In the genomic region with DNA sequence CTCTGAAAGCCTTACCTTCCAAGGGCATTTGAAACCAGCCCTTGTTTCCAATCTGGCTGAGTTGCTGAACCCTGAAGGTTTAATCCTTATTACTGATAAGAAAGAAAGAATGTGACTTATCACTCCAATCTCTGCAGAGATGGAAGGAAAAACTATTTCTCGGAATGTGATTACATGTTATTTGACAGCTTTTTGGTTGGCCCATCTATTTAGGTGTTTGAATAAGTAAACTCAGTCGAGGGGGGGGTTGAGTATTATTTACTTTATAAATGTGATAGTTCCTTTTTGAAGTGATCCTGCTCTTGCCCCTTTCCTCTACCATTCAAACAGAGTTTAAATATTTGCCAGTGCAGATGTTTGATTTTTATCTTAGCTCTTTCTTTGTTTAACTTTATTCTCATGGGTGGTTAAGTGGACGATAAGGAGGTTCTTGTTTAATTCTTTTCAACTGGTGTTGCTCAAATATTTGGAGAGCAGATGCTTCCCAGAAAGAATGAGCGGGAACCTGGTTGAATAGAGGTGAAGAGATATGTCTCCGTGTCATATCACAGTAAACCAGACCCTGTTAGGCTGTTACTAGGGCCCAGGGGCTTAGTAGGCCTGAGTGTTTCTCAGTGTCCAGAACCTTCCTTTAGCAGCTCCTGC, we compare ENCODE assay signal across 1 cellular context.
A peak's percentile ranks its signal among the peaks of the same experiment; 100 is the strongest.
TF ChIP-seq lines count a peak whose summit lies in the region.

No MANE protein-coding gene starts in this region.

TF ChIP-seq in HEK293, 187 proteins besides CTCF, POLR2A, EP300 and RAD21 (continued from another document):
- no peak for TF ChIP-seq ZBTB10 (tag by site-specific recombination; IDR thresholded peaks at IDR 0.05)
- 0 out of 2 replicates have a peak, but pooled peaks have one; percentile 20 for TF ChIP-seq KLF7 (tag by site-specific recombination; IDR thresholded peaks at IDR 0.05; ENCODE audit: borderline replicate concordance)
- 0 out of 2 replicates have a peak, but pooled peaks have one; percentile 29 for TF ChIP-seq ZEB2 (tag by site-specific recombination; IDR thresholded peaks at IDR 0.05)
- peak; percentile 33; the same call in 1 of the 2 replicates for TF ChIP-seq GLI2 (tag by site-specific recombination; IDR thresholded peaks at IDR 0.05; ENCODE audit: borderline replicate concordance, low read depth)
- no peak for TF ChIP-seq PRDM1 (tag by site-specific recombination; IDR thresholded peaks at IDR 0.05)
- peak; percentile 43; the same call in 1 of the 2 replicates for TF ChIP-seq HIC1 (tag by site-specific recombination; IDR thresholded peaks at IDR 0.05)
- 0 out of 2 replicates have a peak, but pooled peaks have one; percentile 19 for TF ChIP-seq ZBTB48 (tag by site-specific recombination; IDR thresholded peaks at IDR 0.05)
- no peak for TF ChIP-seq ZNF341 (tag by site-specific recombination; IDR thresholded peaks at IDR 0.05; ENCODE audit: low read depth)
- TF ChIP-seq SP7 (tag by site-specific recombination; IDR thresholded peaks at IDR 0.05), result peak; percentile 55; the same call in 1 of the 2 replicates
- TF ChIP-seq KLF10 (tag by site-specific recombination; IDR thresholded peaks at IDR 0.05), result peak; percentile 44; the same call in 1 of the 2 replicates
- TF ChIP-seq, protein P1, sequence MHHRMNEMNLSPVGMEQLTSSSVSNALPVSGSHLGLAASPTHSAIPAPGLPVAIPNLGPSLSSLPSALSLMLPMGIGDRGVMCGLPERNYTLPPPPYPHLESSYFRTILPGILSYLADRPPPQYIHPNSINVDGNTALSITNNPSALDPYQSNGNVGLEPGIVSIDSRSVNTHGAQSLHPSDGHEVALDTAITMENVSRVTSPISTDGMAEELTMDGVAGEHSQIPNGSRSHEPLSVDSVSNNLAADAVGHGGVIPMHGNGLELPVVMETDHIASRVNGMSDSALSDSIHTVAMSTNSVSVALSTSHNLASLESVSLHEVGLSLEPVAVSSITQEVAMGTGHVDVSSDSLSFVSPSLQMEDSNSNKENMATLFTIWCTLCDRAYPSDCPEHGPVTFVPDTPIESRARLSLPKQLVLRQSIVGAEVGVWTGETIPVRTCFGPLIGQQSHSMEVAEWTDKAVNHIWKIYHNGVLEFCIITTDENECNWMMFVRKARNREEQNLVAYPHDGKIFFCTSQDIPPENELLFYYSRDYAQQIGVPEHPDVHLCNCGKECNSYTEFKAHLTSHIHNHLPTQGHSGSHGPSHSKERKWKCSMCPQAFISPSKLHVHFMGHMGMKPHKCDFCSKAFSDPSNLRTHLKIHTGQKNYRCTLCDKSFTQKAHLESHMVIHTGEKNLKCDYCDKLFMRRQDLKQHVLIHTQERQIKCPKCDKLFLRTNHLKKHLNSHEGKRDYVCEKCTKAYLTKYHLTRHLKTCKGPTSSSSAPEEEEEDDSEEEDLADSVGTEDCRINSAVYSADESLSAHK (tag by site-specific recombination; IDR thresholded peaks at IDR 0.05), result peak; percentile 78
- TF ChIP-seq ZNF580 (tag by site-specific recombination; IDR thresholded peaks at IDR 0.05), result 0 out of 2 replicates have a peak, but pooled peaks have one; percentile 31
- TF ChIP-seq ZNF596 (tag by site-specific recombination; IDR thresholded peaks at IDR 0.05), result 0 out of 2 replicates have a peak, but pooled peaks have one; percentile 34
- TF ChIP-seq BCL11B (tag by site-specific recombination; IDR thresholded peaks at IDR 0.05; ENCODE audit: low read depth), result 0 out of 2 replicates have a peak, but pooled peaks have one; percentile 34
- TF ChIP-seq, protein P2, sequence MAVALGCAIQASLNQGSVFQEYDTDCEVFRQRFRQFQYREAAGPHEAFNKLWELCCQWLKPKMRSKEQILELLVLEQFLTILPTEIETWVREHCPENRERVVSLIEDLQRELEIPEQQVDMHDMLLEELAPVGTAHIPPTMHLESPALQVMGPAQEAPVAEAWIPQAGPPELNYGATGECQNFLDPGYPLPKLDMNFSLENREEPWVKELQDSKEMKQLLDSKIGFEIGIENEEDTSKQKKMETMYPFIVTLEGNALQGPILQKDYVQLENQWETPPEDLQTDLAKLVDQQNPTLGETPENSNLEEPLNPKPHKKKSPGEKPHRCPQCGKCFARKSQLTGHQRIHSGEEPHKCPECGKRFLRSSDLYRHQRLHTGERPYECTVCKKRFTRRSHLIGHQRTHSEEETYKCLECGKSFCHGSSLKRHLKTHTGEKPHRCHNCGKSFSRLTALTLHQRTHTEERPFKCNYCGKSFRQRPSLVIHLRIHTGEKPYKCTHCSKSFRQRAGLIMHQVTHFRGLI (tag by site-specific recombination; IDR thresholded peaks at IDR 0.05), result peak; percentile 19; the same call in 1 of the 2 replicates
- no peak for TF ChIP-seq ZBTB7A (tag by site-specific recombination; IDR thresholded peaks at IDR 0.05; ENCODE audit: low read depth)
- TF ChIP-seq, protein P3, sequence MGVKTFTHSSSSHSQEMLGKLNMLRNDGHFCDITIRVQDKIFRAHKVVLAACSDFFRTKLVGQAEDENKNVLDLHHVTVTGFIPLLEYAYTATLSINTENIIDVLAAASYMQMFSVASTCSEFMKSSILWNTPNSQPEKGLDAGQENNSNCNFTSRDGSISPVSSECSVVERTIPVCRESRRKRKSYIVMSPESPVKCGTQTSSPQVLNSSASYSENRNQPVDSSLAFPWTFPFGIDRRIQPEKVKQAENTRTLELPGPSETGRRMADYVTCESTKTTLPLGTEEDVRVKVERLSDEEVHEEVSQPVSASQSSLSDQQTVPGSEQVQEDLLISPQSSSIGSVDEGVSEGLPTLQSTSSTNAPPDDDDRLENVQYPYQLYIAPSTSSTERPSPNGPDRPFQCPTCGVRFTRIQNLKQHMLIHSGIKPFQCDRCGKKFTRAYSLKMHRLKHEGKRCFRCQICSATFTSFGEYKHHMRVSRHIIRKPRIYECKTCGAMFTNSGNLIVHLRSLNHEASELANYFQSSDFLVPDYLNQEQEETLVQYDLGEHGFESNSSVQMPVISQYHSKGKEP (tag by site-specific recombination; IDR thresholded peaks at IDR 0.05), result no peak
- peak; percentile 81 for TF ChIP-seq ZNF843 (tag by site-specific recombination; IDR thresholded peaks at IDR 0.05)
- peak; percentile 16; the same call in 1 of the 2 replicates for TF ChIP-seq ZNF18 (tag by site-specific recombination; IDR thresholded peaks at IDR 0.05)
- peak; percentile 57; the same call in 1 of the 2 replicates for TF ChIP-seq OSR2 (tag by site-specific recombination; IDR thresholded peaks at IDR 0.05)
- TF ChIP-seq ZNF76 (tag by site-specific recombination; IDR thresholded peaks at IDR 0.05; ENCODE audit: borderline replicate concordance, low read depth), result no peak
- TF ChIP-seq FEZF1 (tag by site-specific recombination; IDR thresholded peaks at IDR 0.05), result peak; percentile 83
- peak; percentile 88 for TF ChIP-seq ZXDB (tag by site-specific recombination; IDR thresholded peaks at IDR 0.05)
- TF ChIP-seq GFI1B (tag by site-specific recombination; IDR thresholded peaks at IDR 0.05), result 0 out of 2 replicates have a peak, but pooled peaks have one; percentile 42
